ENCODE assay signal across 12 cellular contexts in genomic region chr9:112719292-112719691, GRCh38. TPM values are rescaled to one million over a fixed set of nuclear protein-coding genes. Genes with fewer than 3 reads are reported as not detected.
DNase-seq lines count a peak whose midpoint lies in the region; ATAC-seq and TF ChIP-seq lines count a peak whose summit lies in the region.
"Had no signal": no experiment of that assay in that cellular context is flagged by ENCODE, and none has a peak within 500 bp of the region (broad histone marks: within the 10 kb centered on the region; RNA-seq: fewer than 3 reads in every experiment).

No MANE protein-coding gene starts in this region.

- peak overlapping the region; percentile 5 for H3K4me2 ChIP-seq in GM23248 (ENCODE audit: unreplicated experiment)
- H3K4me2 ChIP-seq in osteoblast (ENCODE audit: insufficient read depth, low read length), result no peak overlapping the region

- peak overlapping the region; percentile 24 for H2AFZ ChIP-seq in GM23248
- H2AFZ ChIP-seq in osteoblast (ENCODE audit: low read length), result peak overlapping the region; percentile 4
- H2AFZ ChIP-seq: GM23338 had no signal

- TF ChIP-seq CTCF in ascending aorta (IDR thresholded peaks at IDR 0.05) (no peak), osteoblast (IDR thresholded peaks at IDR 0.05; ENCODE audit: extremely low read depth, low read depth, low read length) (no peak), heart left ventricle (IDR thresholded peaks at IDR 0.05) (no peak)

- H3K9ac ChIP-seq in GM23248, result no peak overlapping the region
- H3K9ac ChIP-seq: KMS-11 had no signal

- in situ Hi-C loops in GM23248 (cut with MboI), result no loop called here

- H3K27me3 ChIP-seq in GM23248 (replicated peaks; ENCODE audit: insufficient read depth) (no peaks in the 10 kb centered on the region), ascending aorta (no peaks in the 10 kb centered on the region), osteoblast (ENCODE audit: insufficient read depth, low read length) (no peaks in the 10 kb centered on the region), heart left ventricle (no peaks in the 10 kb centered on the region)
- H3K27me3 ChIP-seq: brain microvascular endothelial cell had no signal

- H3K9me3 ChIP-seq in GM23248 (ENCODE audit: low read depth) (no peaks in the 10 kb centered on the region), ascending aorta (no peaks in the 10 kb centered on the region), osteoblast (ENCODE audit: low read depth, low read length) (no peaks in the 10 kb centered on the region), heart left ventricle (no peaks in the 10 kb centered on the region)

- peak overlapping the region; percentile 67 for H3K27ac ChIP-seq in GM23248
- H3K27ac ChIP-seq in ascending aorta, result peak overlapping the region; percentile 66 to 83
- H3K27ac ChIP-seq in osteoblast (ENCODE audit: low read depth, low read length), result no peak overlapping the region
- H3K27ac ChIP-seq in heart left ventricle, result peak overlapping the region in 1 of 12 donors; percentile 25
- H3K27ac ChIP-seq: brain microvascular endothelial cell, KMS-11 had no signal

- H3K36me3 ChIP-seq in GM23248 (ENCODE audit: low read depth) (no peaks in the 10 kb centered on the region), ascending aorta (no peaks in the 10 kb centered on the region), osteoblast (ENCODE audit: insufficient read depth, low read length) (no peaks in the 10 kb centered on the region), heart left ventricle (peaks cover 0 to 13% (median 0%) of the 10 kb centered on the region in 9 donors)

- H3K4me3 ChIP-seq in GM23248, result no peak overlapping the region
- no peak overlapping the region for H3K4me3 ChIP-seq in ascending aorta
- no peak overlapping the region for H3K4me3 ChIP-seq in osteoblast (ENCODE audit: insufficient read depth, low read length)
- H3K4me3 ChIP-seq in heart left ventricle, result no peak overlapping the region

- TF ChIP-seq POLR2A in heart left ventricle (IDR thresholded peaks at IDR 0.05), result no peak

- peaks cover 16% of the 10 kb centered on the region; the same call in 1 of the 2 replicates for H3K4me1 ChIP-seq in GM23248 (ENCODE audit: insufficient read depth)
- H3K4me1 ChIP-seq in ascending aorta, result peaks cover 0 to 8% of the 10 kb centered on the region in 2 donors
- peaks cover 6% of the 10 kb centered on the region for H3K4me1 ChIP-seq in osteoblast (ENCODE audit: insufficient read depth, low read length)
- peaks cover 0 to 13% (median 8%) of the 10 kb centered on the region in 12 donors for H3K4me1 ChIP-seq in heart left ventricle

- H3K79me2 ChIP-seq in GM23248 (ENCODE audit: insufficient read depth) (peaks cover 31% of the 10 kb centered on the region), osteoblast (ENCODE audit: insufficient read depth, low read length) (peaks cover 24% of the 10 kb centered on the region)

- intact Hi-C loops in ascending aorta (cut with DNase I) (loop anchor here (2.0 to 5.0 kb wide), 6 partner anchors 73 to 552 kb away; partner anchors contain the start of genes FKBP15, HSDL2, KIAA1958 and PTBP3), heart left ventricle (cut with DNase I) (loop anchor here (1.0 to 10.0 kb wide), 11 partner anchors 30 to 624 kb away; partner anchors contain the start of genes SNX30 (in 2 of the 10) and PTBP3 (in 1 of the 10))

- H4K20me1 ChIP-seq in GM23248 (ENCODE audit: insufficient read depth), result no peaks in the 10 kb centered on the region
- H4K20me1 ChIP-seq in osteoblast (ENCODE audit: insufficient read depth, low read length), result no peaks in the 10 kb centered on the region

- H3K9me2 ChIP-seq in GM23248 (ENCODE audit: insufficient read depth), result no peaks in the 10 kb centered on the region

- ATAC-seq in heart left ventricle (no peak), GM21619 (IDR thresholded peaks at IDR 0.05; ENCODE audit: unreplicated experiment) (no peak), HG02678 (IDR thresholded peaks at IDR 0.05; ENCODE audit: unreplicated experiment) (no peak)
- ATAC-seq: GM23338, left colon had no signal

- peaks cover 26% of the 10 kb centered on the region for H3F3A ChIP-seq in GM23248 (ENCODE audit: insufficient read depth)

- DNase-seq in D341Med (ENCODE audit: low spot score) (peak; percentile 45), GM23248 (peak; percentile 70), ascending aorta (ENCODE audit: low spot score in 2 of 2) (no peak), osteoblast (ENCODE audit: insufficient read length, low spot score, missing footprints) (no peak), NCI-H748 (lab: John Stamatoyannopoulos, UW; ENCODE audit: unreplicated experiment) (no peak), heart left ventricle (no peak)
- DNase-seq: brain microvascular endothelial cell, left colon had no signal

- 37 to 50% methylated on average over 1 of the region's 1 CpG for WGBS in GM23248 (ENCODE audit: low coverage in 1 of 2, low lambda C conversion rate in 2 of 2, missing lambda C conversion rate in 2 of 2), 2 experiments
- 77 to 88% (median 81%) methylated on average over 1 of the region's 1 CpG for WGBS in heart left ventricle, 4 donors

RNA-seq across cellular contexts. Expression of gene INIP, which starts 1.4 kb away (rescaled TPM):
- 18.5 and 22.9 TPM in 2 replicates for total RNA-seq in GM23248 (2014; rRNA removed; shearing (Covaris generic))
- polyA plus RNA-seq in GM23248 (2016; fragmentation: Nextera tagmentation; extraction: Ambion mirVana) (29.7 and 33.4 TPM in 2 replicates), heart left ventricle (10 to 100 TPM in 1 of 2 donors, 1 to 10 TPM in 1; 4.3 to 17.8 TPM)
- total RNA-seq in ascending aorta (37.8 TPM), osteoblast (15.6 and 16.8 TPM in 2 replicates), heart left ventricle (10 to 100 TPM in 7 of 9 donors, 1 to 10 TPM in 2; 7.7 to 18.2 (median 12.7) TPM)

RNA-seq across cellular contexts. Expression of gene SNX30, which starts 31.3 kb away (rescaled TPM):
- 26.7 and 31.2 TPM in 2 replicates for total RNA-seq in GM23248 (2014; rRNA removed; shearing (Covaris generic))
- 7.1 and 8.5 TPM in 2 replicates for polyA plus RNA-seq in GM23248 (2016; fragmentation: Nextera tagmentation; extraction: Ambion mirVana)
- 4.7 TPM for total RNA-seq in ascending aorta
- 38.7 and 41.5 TPM in 2 replicates for total RNA-seq in osteoblast
- 10 to 100 TPM in 1 of 9 donors, 1 to 10 TPM in 8; 3.2 to 10.3 (median 4.1) TPM for total RNA-seq in heart left ventricle
- polyA plus RNA-seq in heart left ventricle, result 1 to 10 TPM in 1 of 2 donors, under 1 TPM in 1; 0.95 to 3.0 TPM

Comparison
In these comparisons a context has a peak if more than half of its experiments do, and no peak if none do; other contexts are left out.
1. DNase-seq: peak in D341Med (single experiment) and GM23248 (single experiment); none in ascending aorta (0 of 2), osteoblast (single experiment), NCI-H748 (single experiment) and heart left ventricle (0 of 5).